8 cellular contexts compared by ENCODE assay signal in the genomic region with DNA sequence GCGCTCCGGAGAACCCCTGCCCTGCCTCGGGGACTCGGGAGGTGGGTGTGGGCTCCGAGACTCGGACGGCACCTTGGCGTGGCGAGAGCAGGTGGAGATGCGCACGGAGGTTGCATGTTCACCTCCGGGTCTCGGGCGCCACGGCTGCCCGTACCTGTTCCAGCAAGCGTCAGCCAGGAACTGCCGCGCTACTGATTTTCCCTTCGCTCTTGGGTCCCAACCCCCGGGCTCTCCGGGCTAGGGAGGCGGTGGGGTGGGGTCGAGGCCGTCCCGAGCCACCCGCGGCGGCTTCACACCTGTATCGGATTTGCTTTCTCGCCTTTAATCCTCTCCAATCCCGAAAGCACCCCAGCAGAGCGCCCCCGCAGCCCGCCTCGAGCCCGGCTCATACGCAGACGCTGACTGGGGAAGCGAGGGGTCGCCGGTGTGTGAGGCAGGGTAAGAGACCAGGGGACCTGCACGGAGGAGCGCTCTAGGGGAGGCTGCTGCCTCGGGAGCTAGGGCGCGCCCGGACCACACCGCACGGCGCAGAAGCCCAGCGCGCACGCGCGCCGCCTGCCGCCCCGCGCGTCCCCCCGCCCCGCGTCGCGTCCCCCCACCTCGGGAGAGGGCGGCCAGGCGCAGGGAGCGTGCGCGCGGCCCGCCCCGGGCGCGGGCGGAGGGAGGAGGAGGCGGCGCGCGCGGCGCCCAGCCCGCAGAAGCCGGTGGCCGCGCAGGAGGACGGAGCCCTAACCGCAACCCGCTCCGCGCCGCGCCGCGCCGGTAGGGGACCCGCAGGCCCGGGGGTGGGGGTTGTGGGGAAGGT. TPM values are rescaled to one million over a fixed set of nuclear protein-coding genes. Genes with fewer than 3 reads are reported as not detected.
DNase-seq lines count a peak whose midpoint lies in the region; ATAC-seq and TF ChIP-seq lines count a peak whose summit lies in the region.

A gene with protein sequence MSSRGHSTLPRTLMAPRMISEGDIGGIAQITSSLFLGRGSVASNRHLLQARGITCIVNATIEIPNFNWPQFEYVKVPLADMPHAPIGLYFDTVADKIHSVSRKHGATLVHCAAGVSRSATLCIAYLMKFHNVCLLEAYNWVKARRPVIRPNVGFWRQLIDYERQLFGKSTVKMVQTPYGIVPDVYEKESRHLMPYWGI (plus strand): TSS at position 695 of the 805 bp plus-strand sequence. CDS start 22,382 bp downstream, outside the sequence.

- H3K4me1 Mint-ChIP-seq in Calu3 (ENCODE audit: low read depth, unreplicated experiment): peaks cover 50% of the 10 kb centered on the region
- peaks cover 50% of the 10 kb centered on the region for H3K4me1 Mint-ChIP-seq in activated T-helper 1 cell treated with anti-CD3 and anti-CD28 coated beads, Interleukin-12 subunit alpha, Interleukin-12 subunit beta, Interleukin-2, Interleukin-4 antibody, amounts not matched to agents 30 ng/mL and 10 ng/mL and 1 ng/mL, durations not matched to agents 14 hours and 24 hours and 36 hours (ENCODE audit: low read depth)
- peaks cover 20 to 39% (median 27%) of the 10 kb centered on the region in 7 donors for H3K4me1 Mint-ChIP-seq in naive thymus-derived CD4-positive, alpha-beta T cell
- peaks cover 21% of the 10 kb centered on the region for H3K4me1 Mint-ChIP-seq in stimulated activated memory B cell treated with anti-CD40 and anti-IgM and Interleukin-4, amounts not matched to agents 10 μg/mL and 1 μg/mL and 100 μg/mL, for 72 hours

- no peaks in the 10 kb centered on the region for H3K27me3 Mint-ChIP-seq in Calu3 (ENCODE audit: unreplicated experiment)
- H3K27me3 Mint-ChIP-seq in activated T-helper 1 cell treated with anti-CD3 and anti-CD28 coated beads, Interleukin-12 subunit alpha, Interleukin-12 subunit beta, Interleukin-2, Interleukin-4 antibody, amounts not matched to agents 30 ng/mL and 10 ng/mL and 1 ng/mL, durations not matched to agents 14 hours and 24 hours and 36 hours (ENCODE audit: insufficient read depth): peaks cover 3% of the 10 kb centered on the region
- H3K27me3 Mint-ChIP-seq in naive thymus-derived CD4-positive, alpha-beta T cell: peaks cover 0 to 3% (median 0%) of the 10 kb centered on the region in 5 donors
- H3K27me3 Mint-ChIP-seq in stimulated activated memory B cell treated with anti-CD40 and anti-IgM and Interleukin-4, amounts not matched to agents 10 μg/mL and 1 μg/mL and 100 μg/mL, for 72 hours: no peaks in the 10 kb centered on the region

- H3K27me3 ChIP-seq in HUES64 (ENCODE audit: insufficient read depth, low read length) (peaks cover 6% of the 10 kb centered on the region), Peyer's patch (no peaks in the 10 kb centered on the region)
- no peaks in the 10 kb centered on the region for H3K27me3 ChIP-seq in naive thymus-derived CD4-positive, alpha-beta T cell (ENCODE audit: control insufficient read depth in 2 of 2, insufficient read depth in 2 of 2, low read length in 2 of 2)

- intact Hi-C loops in Calu3 (cut with micrococcal nuclease; ENCODE audit: unreplicated experiment): loop anchor here (5.0 kb wide), 1 partner anchor 82 kb away; the partner anchor contains the start of genes ACACA and TADA2A
- intact Hi-C loops in activated T-helper 1 cell treated with anti-CD3 and anti-CD28 coated beads, Interleukin-12 subunit alpha, Interleukin-12 subunit beta, Interleukin-2, Interleukin-4 antibody, amounts not matched to agents 30 ng/mL and 10 ng/mL and 1 ng/mL, durations not matched to agents 14 hours and 24 hours and 36 hours (cut with micrococcal nuclease): loop anchor here (1.0 to 2.0 kb wide), 4 partner anchors 59 to 131 kb away; partner anchors contain the start of gene SYNRG
- intact Hi-C loops in naive thymus-derived CD4-positive, alpha-beta T cell (cut with micrococcal nuclease): loop anchor here (1.0 to 5.0 kb wide), 7 partner anchors 17 to 767 kb away; partner anchors contain the start of genes SYNRG (in 2 of the 2), ACACA (in 1 of the 2) and TADA2A (in 1 of the 2)

- H3K9me3 Mint-ChIP-seq in Calu3 (ENCODE audit: low read depth, unreplicated experiment): no peaks in the 10 kb centered on the region
- no peaks in the 10 kb centered on the region for H3K9me3 Mint-ChIP-seq in activated T-helper 1 cell treated with anti-CD3 and anti-CD28 coated beads, Interleukin-12 subunit alpha, Interleukin-12 subunit beta, Interleukin-2, Interleukin-4 antibody, amounts not matched to agents 30 ng/mL and 10 ng/mL and 1 ng/mL, durations not matched to agents 14 hours and 24 hours and 36 hours
- peaks cover 0 to 2% (median 0%) of the 10 kb centered on the region in 11 donors for H3K9me3 Mint-ChIP-seq in naive thymus-derived CD4-positive, alpha-beta T cell
- H3K9me3 Mint-ChIP-seq in stimulated activated memory B cell treated with anti-CD40 and anti-IgM and Interleukin-4, amounts not matched to agents 10 μg/mL and 1 μg/mL and 100 μg/mL, for 72 hours: no peaks in the 10 kb centered on the region

- H3K36me3 ChIP-seq in HUES64 (ENCODE audit: insufficient read depth, low read length) (no peaks in the 10 kb centered on the region), Peyer's patch (no peaks in the 10 kb centered on the region)
- no peaks in the 10 kb centered on the region for H3K36me3 ChIP-seq in naive thymus-derived CD4-positive, alpha-beta T cell (ENCODE audit: control insufficient read depth in 2 of 3, insufficient read depth in 3 of 3, low read length in 3 of 3)

- CTCF ChIA-PET in Calu3 (lab: Charles Lee): interaction anchor here (0.5 to 1.5 kb wide), 4 partner anchors 9 to 116 kb away, joined by 5 to 6 read pairs (median 6); no protein-coding TSS in a partner anchor
- CTCF ChIA-PET in naive thymus-derived CD4-positive, alpha-beta T cell (lab: Charles Lee): interaction anchor here (0.5 kb wide), 1 partner anchor 116 kb away, joined by 3 read pairs; no protein-coding TSS in a partner anchor

- DNase-seq in Calu3: peak; percentile 99
- DNase-seq in Peyer's patch: peak; percentile 68 to 88 (median 85)
- peak; percentile 74 for DNase-seq in activated T-helper 1 cell treated with anti-CD3 and anti-CD28 coated beads, Interleukin-12 subunit alpha, Interleukin-12 subunit beta, Interleukin-2, Interleukin-4 antibody, amounts not matched to agents 30 ng/mL and 10 ng/mL and 1 ng/mL, durations not matched to agents 14 hours and 24 hours and 36 hours (ENCODE audit: low spot score)
- peak; percentile 83 for DNase-seq in fibroblast of gingiva (ENCODE audit: low read depth)
- DNase-seq in naive thymus-derived CD4-positive, alpha-beta T cell: peak; percentile 72 to 86 (median 84)

- peak within 1 kb of the TSS; percentile 72 for H3K27ac Mint-ChIP-seq in Calu3 (ENCODE audit: unreplicated experiment)
- peak within 1 kb of the TSS; percentile 97 for H3K27ac Mint-ChIP-seq in activated T-helper 1 cell treated with anti-CD3 and anti-CD28 coated beads, Interleukin-12 subunit alpha, Interleukin-12 subunit beta, Interleukin-2, Interleukin-4 antibody, amounts not matched to agents 30 ng/mL and 10 ng/mL and 1 ng/mL, durations not matched to agents 14 hours and 24 hours and 36 hours
- H3K27ac Mint-ChIP-seq in naive thymus-derived CD4-positive, alpha-beta T cell: peak within 1 kb of the TSS; percentile 81 to 95 (median 88)
- H3K27ac Mint-ChIP-seq in stimulated activated memory B cell treated with anti-CD40 and anti-IgM and Interleukin-4, amounts not matched to agents 10 μg/mL and 1 μg/mL and 100 μg/mL, for 72 hours: peak within 1 kb of the TSS; percentile 83

- H3K9ac ChIP-seq in HUES64 (ENCODE audit: low read depth, low read length): peak within 1 kb of the TSS; percentile 67

- H3K36me3 Mint-ChIP-seq in Calu3 (ENCODE audit: insufficient read depth, unreplicated experiment): peaks cover 36% of the 10 kb centered on the region
- peaks cover 7% of the 10 kb centered on the region for H3K36me3 Mint-ChIP-seq in activated T-helper 1 cell treated with anti-CD3 and anti-CD28 coated beads, Interleukin-12 subunit alpha, Interleukin-12 subunit beta, Interleukin-2, Interleukin-4 antibody, amounts not matched to agents 30 ng/mL and 10 ng/mL and 1 ng/mL, durations not matched to agents 14 hours and 24 hours and 36 hours (ENCODE audit: low read depth)
- H3K36me3 Mint-ChIP-seq in naive thymus-derived CD4-positive, alpha-beta T cell: no peaks in the 10 kb centered on the region
- H3K36me3 Mint-ChIP-seq in stimulated activated memory B cell treated with anti-CD40 and anti-IgM and Interleukin-4, amounts not matched to agents 10 μg/mL and 1 μg/mL and 100 μg/mL, for 72 hours: no peaks in the 10 kb centered on the region

- BruUV-seq in Calu3 (replicated peaks; lab: Mats Ljungman, UMichigan): no TSS peak

- H3K4me3 ChIP-seq in HUES64 (ENCODE audit: low read length): peak within 1 kb of the TSS; percentile 65
- peak within 1 kb of the TSS; percentile 68 to 93 (median 70) for H3K4me3 ChIP-seq in Peyer's patch
- H3K4me3 ChIP-seq in naive thymus-derived CD4-positive, alpha-beta T cell (ENCODE audit: low read length): peak within 1 kb of the TSS; percentile 67

- H3K4me1 ChIP-seq in HUES64 (ENCODE audit: insufficient read depth, low read length) (peaks cover 33% of the 10 kb centered on the region), Peyer's patch (peaks cover 0 to 19% (median 0%) of the 10 kb centered on the region in 4 donors)
- peaks cover 19 to 20% of the 10 kb centered on the region in 2 donors for H3K4me1 ChIP-seq in naive thymus-derived CD4-positive, alpha-beta T cell (ENCODE audit: control insufficient read depth in 2 of 2, insufficient read depth in 2 of 2, low read length in 2 of 2)

- POLR2A ChIA-PET in naive thymus-derived CD4-positive, alpha-beta T cell (lab: Charles Lee): interaction anchor here (0.6 kb wide), 2 partner anchors 27 to 31 kb away, joined by 3 read pairs; no protein-coding TSS in a partner anchor

- H3K27ac ChIP-seq in HUES64 (ENCODE audit: low read depth, low read length) (peak within 1 kb of the TSS; percentile 72), Peyer's patch (peak within 1 kb of the TSS; percentile 81 to 90 (median 84))
- peak within 1 kb of the TSS; percentile 79 for H3K27ac ChIP-seq in naive thymus-derived CD4-positive, alpha-beta T cell (ENCODE audit: low read depth, low read length)

- ATAC-seq in GM21360 (IDR thresholded peaks at IDR 0.05; ENCODE audit: unreplicated experiment): peak; percentile 67
- peak; percentile 88 for ATAC-seq in naive thymus-derived CD4-positive, alpha-beta T cell
- peak; percentile 93 for ATAC-seq in stimulated activated memory B cell treated with anti-CD40 and anti-IgM and Interleukin-4, amounts not matched to agents 10 μg/mL and 1 μg/mL and 100 μg/mL, for 72 hours

- under 1% methylated on average over 89 of the region's 100 CpGs for WGBS in HUES64

- H3K9me3 ChIP-seq in HUES64 (ENCODE audit: insufficient read depth, low read depth, low read length) (no peaks in the 10 kb centered on the region), Peyer's patch (no peaks in the 10 kb centered on the region)
- no peaks in the 10 kb centered on the region for H3K9me3 ChIP-seq in naive thymus-derived CD4-positive, alpha-beta T cell (ENCODE audit: control insufficient read depth in 2 of 3, low read length in 3 of 3)

- peak within 1 kb of the TSS; percentile 79 for H3K4me3 Mint-ChIP-seq in Calu3 (ENCODE audit: low read depth, unreplicated experiment)
- H3K4me3 Mint-ChIP-seq in activated T-helper 1 cell treated with anti-CD3 and anti-CD28 coated beads, Interleukin-12 subunit alpha, Interleukin-12 subunit beta, Interleukin-2, Interleukin-4 antibody, amounts not matched to agents 30 ng/mL and 10 ng/mL and 1 ng/mL, durations not matched to agents 14 hours and 24 hours and 36 hours: peak within 1 kb of the TSS; percentile 94
- H3K4me3 Mint-ChIP-seq in naive thymus-derived CD4-positive, alpha-beta T cell: peak within 1 kb of the TSS; percentile 91 to 98 (median 95)
- H3K4me3 Mint-ChIP-seq in stimulated activated memory B cell treated with anti-CD40 and anti-IgM and Interleukin-4, amounts not matched to agents 10 μg/mL and 1 μg/mL and 100 μg/mL, for 72 hours: peak within 1 kb of the TSS; percentile 95

- TF ChIP-seq CTCF in Calu3 (IDR thresholded peaks at IDR 0.05; ENCODE audit: unreplicated experiment): no peak
- no peak for TF ChIP-seq CTCF in Peyer's patch (IDR thresholded peaks at IDR 0.05)

- peak in 1 of 2 donors; percentile 13 for TF ChIP-seq POLR2A in Peyer's patch (IDR thresholded peaks at IDR 0.05)

RNA-seq across cellular contexts. Expression of the gene that starts here (rescaled TPM):
- total RNA-seq in Calu3 (2022) (75.2 and 77.6 TPM in 2 replicates), Peyer's patch (1 to 10 TPM; 2.2 to 2.7 (median 2.6) TPM)
- polyA plus RNA-seq in HUES64 (2013, experiment 1 of 2): 16.7 TPM
- 18.6 TPM for polyA plus RNA-seq in HUES64 (2013, experiment 2 of 2)
- 21.4 and 22.3 TPM in 2 replicates for total RNA-seq in activated T-helper 1 cell treated with anti-CD3 and anti-CD28 coated beads, Interleukin-12 subunit alpha, Interleukin-12 subunit beta, Interleukin-2, Interleukin-4 antibody, amounts not matched to agents 30 ng/mL and 10 ng/mL and 1 ng/mL, durations not matched to agents 14 hours and 24 hours and 36 hours
- total RNA-seq in naive thymus-derived CD4-positive, alpha-beta T cell: 10 to 100 TPM in 1 of 5 experiments, 1 to 10 TPM in 4; 4.3 to 11.7 (median 8.7) TPM
- polyA plus RNA-seq in naive thymus-derived CD4-positive, alpha-beta T cell: 10 to 100 TPM; 13.0 to 13.1 TPM

Comparison
In these comparisons a context has a peak if more than half of its experiments do, and no peak if none do; other contexts are left out.
1. Peak in every context shown above with its lines: DNase-seq, ATAC-seq, H3K4me3 ChIP-seq and H3K27ac ChIP-seq.